ENCODE assay signal across 16 cellular contexts in the genomic region with DNA sequence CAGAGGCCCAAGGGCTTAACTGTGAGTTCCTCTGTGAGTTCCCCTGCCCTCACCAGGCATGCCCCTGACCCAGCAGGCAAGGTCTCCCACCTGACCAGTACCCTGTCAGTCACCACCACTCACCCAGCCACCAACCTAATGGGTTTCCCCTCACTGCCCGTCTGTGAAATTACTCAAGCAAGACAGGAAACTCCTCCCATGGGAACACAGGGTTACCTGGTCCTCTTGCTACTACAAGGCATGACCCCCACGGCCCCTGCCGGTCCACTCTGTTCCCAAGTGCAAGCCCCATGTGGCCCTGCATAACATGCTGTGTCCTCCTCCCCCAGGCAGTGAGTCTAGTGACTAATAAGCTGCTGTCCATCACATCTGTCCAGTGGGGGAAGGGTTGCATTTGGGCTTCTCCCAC. TPM values are rescaled to one million over a fixed set of nuclear protein-coding genes. Genes with fewer than 3 reads are reported as not detected.
DNase-seq lines count a peak whose midpoint lies in the region; ATAC-seq, FAIRE-seq and TF ChIP-seq lines count a peak whose summit lies in the region.
"Had no signal": no experiment of that assay in that cellular context is flagged by ENCODE, and none has a peak within 500 bp of the region (broad histone marks: within the 10 kb centered on the region; RNA-seq: fewer than 3 reads in every experiment).

No MANE protein-coding gene starts in this region.

- H3K4me3 ChIP-seq in HEK293 (ENCODE audit: low read depth, low read length), result no peak overlapping the region
- H3K4me3 ChIP-seq in neuronal stem cell (ENCODE audit: low read length in 2 of 2), result no peak overlapping the region
- H3K4me3 ChIP-seq: cardiac muscle cell, esophagus muscularis mucosa had no signal

- H3K4me1 ChIP-seq in HEK293 (ENCODE audit: control insufficient read depth, insufficient read depth, low read length), result no peaks in the 10 kb centered on the region
- peaks cover 0 to 1% of the 10 kb centered on the region in 2 donors for H3K4me1 ChIP-seq in neuronal stem cell (ENCODE audit: control insufficient read depth in 2 of 2, insufficient read depth in 1 of 2, low read depth in 1 of 2, low read length in 2 of 2)

- H2BK120ac ChIP-seq in neuronal stem cell (ENCODE audit: low read depth, low read length), result no peak overlapping the region

- no peak overlapping the region for H2BK12ac ChIP-seq in neuronal stem cell (ENCODE audit: low read length)

- H3K14ac ChIP-seq in neuronal stem cell (ENCODE audit: low read length), result no peak overlapping the region

- peak overlapping the region; percentile 67 for H3K27ac Mint-ChIP-seq in activated T-helper 17 cell treated with anti-CD3 and anti-CD28 coated beads, Interleukin-2, amount 50 U/mL, for 72 hours
- H3K27ac Mint-ChIP-seq: activated T-helper 1 cell treated with anti-CD3 and anti-CD28 coated beads, Interleukin-12 subunit alpha, Interleukin-12 subunit beta, Interleukin-2, Interleukin-4 antibody, amounts not matched to agents 30 ng/mL and 10 ng/mL and 1 ng/mL, durations not matched to agents 14 hours and 24 hours and 36 hours had no signal

- H4K91ac ChIP-seq in neuronal stem cell (ENCODE audit: low read depth, low read length, poor library complexity), result no peak overlapping the region

- H3K36me3 Mint-ChIP-seq in activated T-helper 17 cell treated with anti-CD3 and anti-CD28 coated beads, Interleukin-2, amount 50 U/mL, for 72 hours (ENCODE audit: low read depth), result peaks cover 10% of the 10 kb centered on the region

- TF ChIP-seq CTCF in HEK293 (tag by site-specific recombination; IDR thresholded peaks at IDR 0.05) (no peak), D721Med (IDR thresholded peaks at IDR 0.05; ENCODE audit: insufficient read depth, missing control alignments) (no peak)

- POLR2A ChIA-PET in HEK293 (lab: Yijun Ruan, JAX), result no interaction called here

- no peak overlapping the region for H2AK5ac ChIP-seq in neuronal stem cell (ENCODE audit: low read depth, low read length)

- CTCF ChIA-PET in HEK293 (lab: Yijun Ruan, JAX), result interaction anchor here (0.6 to 0.9 kb wide), 2 partner anchors 315 to 367 kb away, joined by 3 read pairs; no protein-coding TSS in a partner anchor

- H3K4me1 Mint-ChIP-seq in activated T-helper 17 cell treated with anti-CD3 and anti-CD28 coated beads, Interleukin-2, amount 50 U/mL, for 72 hours, result peaks cover 17% of the 10 kb centered on the region

- H3K27me3 ChIP-seq in neuronal stem cell (ENCODE audit: control insufficient read depth in 3 of 3, insufficient read depth in 3 of 3, low read depth in 1 of 3, low read length in 3 of 3), result peaks cover 0 to 5% (median 0%) of the 10 kb centered on the region in 3 experiments
- H3K27me3 ChIP-seq: cardiac muscle cell, esophagus muscularis mucosa had no signal

- no peak for FAIRE-seq in D721Med (lab: Jason Lieb, UNC)
- FAIRE-seq: islet of Langerhans had no signal

- H3K79me1 ChIP-seq in neuronal stem cell (ENCODE audit: low read depth, low read length), result no peaks in the 10 kb centered on the region

- no peak overlapping the region for H3K4me2 ChIP-seq in neuronal stem cell (ENCODE audit: insufficient read depth, low read length, poor library complexity, severe bottlenecking)

- H2BK15ac ChIP-seq in neuronal stem cell (ENCODE audit: low read length), result no peak overlapping the region

- H3K18ac ChIP-seq in neuronal stem cell (ENCODE audit: low read length), result no peak overlapping the region

- H3K23ac ChIP-seq in neuronal stem cell (ENCODE audit: low read depth, low read length, poor library complexity), result no peak overlapping the region

- no peak overlapping the region for H2BK5ac ChIP-seq in neuronal stem cell (ENCODE audit: low read length)

- no peaks in the 10 kb centered on the region for H3K9me3 ChIP-seq in HEK293 (ENCODE audit: control insufficient read depth, insufficient read depth, low read depth, low read length)
- H3K9me3 ChIP-seq in neuronal stem cell (replicated peaks in 1 of 2; ENCODE audit: control insufficient read depth in 2 of 2, insufficient read depth in 1 of 2, low read depth in 1 of 2, low read length in 2 of 2), result no peaks in the 10 kb centered on the region
- H3K9me3 ChIP-seq: esophagus muscularis mucosa had no signal

- ATAC-seq in GM18858 (IDR thresholded peaks at IDR 0.05; ENCODE audit: unreplicated experiment), result peak; percentile 34
- ATAC-seq in activated T-helper 17 cell treated with anti-CD3 and anti-CD28 coated beads, Interleukin-2, amount 50 U/mL, for 72 hours (replicated peaks), result peak; percentile 44

- no peak for DNase-seq in neuronal stem cell (ENCODE audit: low spot score)
- DNase-seq in D721Med (ENCODE audit: insufficient read length, low spot score), result no peak
- DNase-seq in activated CD8-positive, alpha-beta memory T cell treated with anti-CD3 and anti-CD28 coated beads, Interleukin-2, amount 50 U/mL, for 48 hours, result no peak
- no peak for DNase-seq in NCI-H187 treated with DMSO at 0.1 percent for 48 hours (lab: John Stamatoyannopoulos, UW)
- DNase-seq: DND-41, KG1, NCI-H2107, WERI-Rb-1 had no signal

- peak overlapping the region; percentile 17 for H3K9ac ChIP-seq in neuronal stem cell (ENCODE audit: low read depth, low read length, poor library complexity)

- no peak overlapping the region for H3K4ac ChIP-seq in neuronal stem cell (ENCODE audit: low read length)

- peak overlapping the region; percentile 13 for H3K4me3 Mint-ChIP-seq in activated T-helper 17 cell treated with anti-CD3 and anti-CD28 coated beads, Interleukin-2, amount 50 U/mL, for 72 hours
- H3K4me3 Mint-ChIP-seq: activated T-helper 1 cell treated with anti-CD3 and anti-CD28 coated beads, Interleukin-12 subunit alpha, Interleukin-12 subunit beta, Interleukin-2, Interleukin-4 antibody, amounts not matched to agents 30 ng/mL and 10 ng/mL and 1 ng/mL, durations not matched to agents 14 hours and 24 hours and 36 hours had no signal

- H4K8ac ChIP-seq in neuronal stem cell (ENCODE audit: low read depth, low read length), result peak overlapping the region; percentile 3

- no peaks in the 10 kb centered on the region for H3K27me3 Mint-ChIP-seq in activated T-helper 17 cell treated with anti-CD3 and anti-CD28 coated beads, Interleukin-2, amount 50 U/mL, for 72 hours

- WGBS in neuronal stem cell (ENCODE audit: extremely low coverage in 2 of 2, insufficient read length in 2 of 2, insufficient replicate concordance in 1 of 2), 2 donors, result no CpG with 5 or more reads among the region's 3 CpGs

- H3K9me3 Mint-ChIP-seq in activated T-helper 17 cell treated with anti-CD3 and anti-CD28 coated beads, Interleukin-2, amount 50 U/mL, for 72 hours, result no peaks in the 10 kb centered on the region
- H3K9me3 Mint-ChIP-seq: activated T-helper 1 cell treated with anti-CD3 and anti-CD28 coated beads, Interleukin-12 subunit alpha, Interleukin-12 subunit beta, Interleukin-2, Interleukin-4 antibody, amounts not matched to agents 30 ng/mL and 10 ng/mL and 1 ng/mL, durations not matched to agents 14 hours and 24 hours and 36 hours had no signal

- no peak overlapping the region for H2AFZ ChIP-seq in neuronal stem cell (ENCODE audit: low read length)

- H3K27ac ChIP-seq in HEK293 (ENCODE audit: extremely low read depth, low read depth, low read length) (no peak overlapping the region), neuronal stem cell (replicated peaks; ENCODE audit: low read length) (no peak overlapping the region)
- H3K27ac ChIP-seq: cardiac muscle cell, WERI-Rb-1 had no signal

- H3K36me3 ChIP-seq in HEK293 (ENCODE audit: control insufficient read depth in 2 of 2, insufficient read depth in 1 of 2, low read length in 2 of 2), result no peaks in the 10 kb centered on the region
- no peaks in the 10 kb centered on the region for H3K36me3 ChIP-seq in neuronal stem cell (replicated peaks in 1 of 2; ENCODE audit: control insufficient read depth in 2 of 2, insufficient read depth in 2 of 2, low read length in 2 of 2)
- H3K36me3 ChIP-seq: cardiac muscle cell, esophagus muscularis mucosa, WERI-Rb-1 had no signal

TF ChIP-seq in HEK293, 187 proteins besides CTCF, POLR2A, EP300 and RAD21:
- TF ChIP-seq ZIC2 (tag by site-specific recombination; IDR thresholded peaks at IDR 0.05) (peak; percentile 51), OSR2 (tag by site-specific recombination; IDR thresholded peaks at IDR 0.05) (no peak)

RNA-seq across cellular contexts. Expression of a gene that starts 8.0 kb away (rescaled TPM):
- 1 to 10 TPM; 5.0 to 9.6 TPM for total RNA-seq in activated T-helper 17 cell treated with anti-CD3 and anti-CD28 coated beads, Interleukin-2, amount 50 U/mL, for 72 hours
- 18.5 TPM for polyA plus RNA-seq in neuronal stem cell (2013, experiment 1 of 2)
- polyA plus RNA-seq in neuronal stem cell (2013, experiment 2 of 2), result 20.4 TPM

RNA-seq across cellular contexts. Expression of a gene that starts 33.1 kb away (rescaled TPM):
- total RNA-seq in activated T-helper 17 cell treated with anti-CD3 and anti-CD28 coated beads, Interleukin-2, amount 50 U/mL, for 72 hours, result under 1 TPM; 0.16 to 0.17 TPM
- polyA plus RNA-seq in neuronal stem cell (2013, experiment 1 of 2), result 0.04 TPM
- 0.03 TPM for polyA plus RNA-seq in neuronal stem cell (2013, experiment 2 of 2)
- total RNA-seq: esophagus muscularis mucosa, RPMI7951 had no signal
- polyA plus RNA-seq: cardiac muscle cell had no signal

RNA-seq across cellular contexts. Expression of a gene that starts 49.8 kb away (rescaled TPM):
- under 1 TPM; 0.24 to 0.43 TPM for total RNA-seq in activated T-helper 17 cell treated with anti-CD3 and anti-CD28 coated beads, Interleukin-2, amount 50 U/mL, for 72 hours
- not detected for polyA plus RNA-seq in neuronal stem cell (2013, experiment 1 of 2)
- not detected for polyA plus RNA-seq in neuronal stem cell (2013, experiment 2 of 2)
- total RNA-seq: activated T-helper 1 cell treated with anti-CD3 and anti-CD28 coated beads, Interleukin-12 subunit alpha, Interleukin-12 subunit beta, Interleukin-2, Interleukin-4 antibody, amounts not matched to agents 30 ng/mL and 10 ng/mL and 1 ng/mL, durations not matched to agents 14 hours and 24 hours and 36 hours; cardiac muscle cell; esophagus muscularis mucosa; RPMI7951 had no signal
- polyA plus RNA-seq: cardiac muscle cell had no signal
